ENCODE assay signal across 3 cellular contexts in the genomic region with DNA sequence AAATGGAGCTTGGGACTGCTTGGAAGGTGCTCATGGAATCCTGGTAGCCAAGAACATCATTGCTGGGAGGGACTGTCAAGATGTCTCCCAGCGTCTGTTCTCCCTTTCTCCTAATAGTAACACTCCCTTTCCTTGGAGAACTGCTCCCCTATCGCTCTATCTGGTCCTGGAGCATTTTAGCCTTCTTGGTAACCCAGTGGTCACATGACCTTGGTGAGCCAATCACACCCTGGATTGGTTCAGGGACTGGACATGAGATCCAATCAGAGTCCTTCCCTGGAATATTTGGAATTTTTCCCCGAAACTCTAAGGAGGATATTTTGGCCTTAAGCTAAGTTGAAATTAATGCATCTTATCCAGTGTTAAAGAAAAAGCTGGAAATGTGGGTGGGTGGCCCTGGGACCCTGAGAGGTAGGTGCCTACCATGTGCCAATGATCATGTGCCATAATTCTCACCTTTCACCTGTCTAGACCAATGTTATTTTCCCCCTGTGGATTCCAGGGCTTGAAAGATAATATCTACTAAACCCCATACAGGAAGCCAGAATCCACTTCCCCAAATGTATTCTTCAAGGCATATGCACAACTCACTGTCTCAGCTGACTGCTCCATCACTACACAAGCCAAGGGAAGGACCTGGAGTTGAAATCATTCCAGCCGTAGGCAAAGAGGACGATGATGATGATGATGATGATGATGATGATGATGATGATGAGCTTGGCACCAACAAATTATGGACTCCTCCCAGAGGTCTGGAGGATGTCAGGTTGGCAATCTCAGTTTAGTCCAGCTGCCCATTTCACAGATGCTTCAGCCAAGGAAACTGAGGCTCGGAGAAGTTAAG.
TF ChIP-seq lines count a peak whose summit lies in the region.

No MANE protein-coding gene starts in this region.

TF ChIP-seq in SK-N-SH, 30 proteins besides CTCF, POLR2A, EP300 and RAD21 (continued from another document):
- TF ChIP-seq, protein P1, sequence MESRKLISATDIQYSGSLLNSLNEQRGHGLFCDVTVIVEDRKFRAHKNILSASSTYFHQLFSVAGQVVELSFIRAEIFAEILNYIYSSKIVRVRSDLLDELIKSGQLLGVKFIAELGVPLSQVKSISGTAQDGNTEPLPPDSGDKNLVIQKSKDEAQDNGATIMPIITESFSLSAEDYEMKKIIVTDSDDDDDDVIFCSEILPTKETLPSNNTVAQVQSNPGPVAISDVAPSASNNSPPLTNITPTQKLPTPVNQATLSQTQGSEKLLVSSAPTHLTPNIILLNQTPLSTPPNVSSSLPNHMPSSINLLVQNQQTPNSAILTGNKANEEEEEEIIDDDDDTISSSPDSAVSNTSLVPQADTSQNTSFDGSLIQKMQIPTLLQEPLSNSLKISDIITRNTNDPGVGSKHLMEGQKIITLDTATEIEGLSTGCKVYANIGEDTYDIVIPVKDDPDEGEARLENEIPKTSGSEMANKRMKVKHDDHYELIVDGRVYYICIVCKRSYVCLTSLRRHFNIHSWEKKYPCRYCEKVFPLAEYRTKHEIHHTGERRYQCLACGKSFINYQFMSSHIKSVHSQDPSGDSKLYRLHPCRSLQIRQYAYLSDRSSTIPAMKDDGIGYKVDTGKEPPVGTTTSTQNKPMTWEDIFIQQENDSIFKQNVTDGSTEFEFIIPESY (IDR thresholded peaks at IDR 0.05; ENCODE audit: borderline replicate concordance, low read depth) = no peak
- TF ChIP-seq FOXJ3 (CRISPR knock-in tag; IDR thresholded peaks at IDR 0.05) (no peak), EZH2phosphoT487 (IDR thresholded peaks at IDR 0.05; ENCODE audit: borderline replicate concordance, low read depth) (no peak), MXI1 (IDR thresholded peaks at IDR 0.05; ENCODE audit: low read depth, low read length) (no peak)
- TF ChIP-seq, protein P2, sequence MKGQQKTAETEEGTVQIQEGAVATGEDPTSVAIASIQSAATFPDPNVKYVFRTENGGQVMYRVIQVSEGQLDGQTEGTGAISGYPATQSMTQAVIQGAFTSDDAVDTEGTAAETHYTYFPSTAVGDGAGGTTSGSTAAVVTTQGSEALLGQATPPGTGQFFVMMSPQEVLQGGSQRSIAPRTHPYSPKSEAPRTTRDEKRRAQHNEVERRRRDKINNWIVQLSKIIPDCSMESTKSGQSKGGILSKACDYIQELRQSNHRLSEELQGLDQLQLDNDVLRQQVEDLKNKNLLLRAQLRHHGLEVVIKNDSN (IDR thresholded peaks at IDR 0.05; ENCODE audit: borderline replicate concordance, low read depth) = peak; percentile 52; the same call in 1 of the 2 replicates

TF ChIP-seq in SK-N-SH treated with all-trans-retinoic acid at 6 μM for 48 hours, 23 proteins besides CTCF, POLR2A, EP300 and RAD21 (continued from another document):
- TF ChIP-seq, protein P3, sequence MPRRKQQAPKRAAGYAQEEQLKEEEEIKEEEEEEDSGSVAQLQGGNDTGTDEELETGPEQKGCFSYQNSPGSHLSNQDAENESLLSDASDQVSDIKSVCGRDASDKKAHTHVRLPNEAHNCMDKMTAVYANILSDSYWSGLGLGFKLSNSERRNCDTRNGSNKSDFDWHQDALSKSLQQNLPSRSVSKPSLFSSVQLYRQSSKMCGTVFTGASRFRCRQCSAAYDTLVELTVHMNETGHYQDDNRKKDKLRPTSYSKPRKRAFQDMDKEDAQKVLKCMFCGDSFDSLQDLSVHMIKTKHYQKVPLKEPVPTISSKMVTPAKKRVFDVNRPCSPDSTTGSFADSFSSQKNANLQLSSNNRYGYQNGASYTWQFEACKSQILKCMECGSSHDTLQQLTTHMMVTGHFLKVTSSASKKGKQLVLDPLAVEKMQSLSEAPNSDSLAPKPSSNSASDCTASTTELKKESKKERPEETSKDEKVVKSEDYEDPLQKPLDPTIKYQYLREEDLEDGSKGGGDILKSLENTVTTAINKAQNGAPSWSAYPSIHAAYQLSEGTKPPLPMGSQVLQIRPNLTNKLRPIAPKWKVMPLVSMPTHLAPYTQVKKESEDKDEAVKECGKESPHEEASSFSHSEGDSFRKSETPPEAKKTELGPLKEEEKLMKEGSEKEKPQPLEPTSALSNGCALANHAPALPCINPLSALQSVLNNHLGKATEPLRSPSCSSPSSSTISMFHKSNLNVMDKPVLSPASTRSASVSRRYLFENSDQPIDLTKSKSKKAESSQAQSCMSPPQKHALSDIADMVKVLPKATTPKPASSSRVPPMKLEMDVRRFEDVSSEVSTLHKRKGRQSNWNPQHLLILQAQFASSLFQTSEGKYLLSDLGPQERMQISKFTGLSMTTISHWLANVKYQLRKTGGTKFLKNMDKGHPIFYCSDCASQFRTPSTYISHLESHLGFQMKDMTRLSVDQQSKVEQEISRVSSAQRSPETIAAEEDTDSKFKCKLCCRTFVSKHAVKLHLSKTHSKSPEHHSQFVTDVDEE (CRISPR knock-in tag; IDR thresholded peaks at IDR 0.05) = no peak
- TF ChIP-seq ZNF8 (CRISPR knock-in tag; IDR thresholded peaks at IDR 0.05) = no peak
- no peak for TF ChIP-seq ZFP30 (CRISPR knock-in tag; IDR thresholded peaks at IDR 0.05)
- TF ChIP-seq, protein P4, sequence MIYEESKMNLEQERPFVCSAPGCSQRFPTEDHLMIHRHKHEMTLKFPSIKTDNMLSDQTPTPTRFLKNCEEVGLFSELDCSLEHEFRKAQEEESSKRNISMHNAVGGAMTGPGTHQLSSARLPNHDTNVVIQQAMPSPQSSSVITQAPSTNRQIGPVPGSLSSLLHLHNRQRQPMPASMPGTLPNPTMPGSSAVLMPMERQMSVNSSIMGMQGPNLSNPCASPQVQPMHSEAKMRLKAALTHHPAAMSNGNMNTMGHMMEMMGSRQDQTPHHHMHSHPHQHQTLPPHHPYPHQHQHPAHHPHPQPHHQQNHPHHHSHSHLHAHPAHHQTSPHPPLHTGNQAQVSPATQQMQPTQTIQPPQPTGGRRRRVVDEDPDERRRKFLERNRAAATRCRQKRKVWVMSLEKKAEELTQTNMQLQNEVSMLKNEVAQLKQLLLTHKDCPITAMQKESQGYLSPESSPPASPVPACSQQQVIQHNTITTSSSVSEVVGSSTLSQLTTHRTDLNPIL (CRISPR knock-in tag; IDR thresholded peaks at IDR 0.05; ENCODE audit: low read depth) = no peak
- TF ChIP-seq CSDC2 (CRISPR knock-in tag; IDR thresholded peaks at IDR 0.05) = no peak
- no peak for TF ChIP-seq GLIS3 (CRISPR knock-in tag; IDR thresholded peaks at IDR 0.05)
- no peak for TF ChIP-seq TCF4 (CRISPR knock-in tag; IDR thresholded peaks at IDR 0.05; ENCODE audit: borderline replicate concordance)

TF ChIP-seq in Ishikawa, 13 proteins besides CTCF, POLR2A, EP300 and RAD21 (continued from another document):
- TF ChIP-seq, protein P5, sequence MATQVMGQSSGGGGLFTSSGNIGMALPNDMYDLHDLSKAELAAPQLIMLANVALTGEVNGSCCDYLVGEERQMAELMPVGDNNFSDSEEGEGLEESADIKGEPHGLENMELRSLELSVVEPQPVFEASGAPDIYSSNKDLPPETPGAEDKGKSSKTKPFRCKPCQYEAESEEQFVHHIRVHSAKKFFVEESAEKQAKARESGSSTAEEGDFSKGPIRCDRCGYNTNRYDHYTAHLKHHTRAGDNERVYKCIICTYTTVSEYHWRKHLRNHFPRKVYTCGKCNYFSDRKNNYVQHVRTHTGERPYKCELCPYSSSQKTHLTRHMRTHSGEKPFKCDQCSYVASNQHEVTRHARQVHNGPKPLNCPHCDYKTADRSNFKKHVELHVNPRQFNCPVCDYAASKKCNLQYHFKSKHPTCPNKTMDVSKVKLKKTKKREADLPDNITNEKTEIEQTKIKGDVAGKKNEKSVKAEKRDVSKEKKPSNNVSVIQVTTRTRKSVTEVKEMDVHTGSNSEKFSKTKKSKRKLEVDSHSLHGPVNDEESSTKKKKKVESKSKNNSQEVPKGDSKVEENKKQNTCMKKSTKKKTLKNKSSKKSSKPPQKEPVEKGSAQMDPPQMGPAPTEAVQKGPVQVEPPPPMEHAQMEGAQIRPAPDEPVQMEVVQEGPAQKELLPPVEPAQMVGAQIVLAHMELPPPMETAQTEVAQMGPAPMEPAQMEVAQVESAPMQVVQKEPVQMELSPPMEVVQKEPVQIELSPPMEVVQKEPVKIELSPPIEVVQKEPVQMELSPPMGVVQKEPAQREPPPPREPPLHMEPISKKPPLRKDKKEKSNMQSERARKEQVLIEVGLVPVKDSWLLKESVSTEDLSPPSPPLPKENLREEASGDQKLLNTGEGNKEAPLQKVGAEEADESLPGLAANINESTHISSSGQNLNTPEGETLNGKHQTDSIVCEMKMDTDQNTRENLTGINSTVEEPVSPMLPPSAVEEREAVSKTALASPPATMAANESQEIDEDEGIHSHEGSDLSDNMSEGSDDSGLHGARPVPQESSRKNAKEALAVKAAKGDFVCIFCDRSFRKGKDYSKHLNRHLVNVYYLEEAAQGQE (IDR thresholded peaks at IDR 0.05; ENCODE audit: low read depth) = no peak
- no peak for TF ChIP-seq NFIC (IDR thresholded peaks at IDR 0.05)
- TF ChIP-seq TEAD4 (IDR thresholded peaks at IDR 0.05) = no peak
- no peak for TF ChIP-seq TCF12 (IDR thresholded peaks at IDR 0.05; ENCODE audit: low read depth)
- no peak for TF ChIP-seq FOXM1 (IDR thresholded peaks at IDR 0.05; ENCODE audit: borderline replicate concordance, low read depth)
- no peak for TF ChIP-seq CREB1 (IDR thresholded peaks at IDR 0.05; ENCODE audit: low read depth)
